ENCODE assay signal across 8 cellular contexts in the genomic region with DNA sequence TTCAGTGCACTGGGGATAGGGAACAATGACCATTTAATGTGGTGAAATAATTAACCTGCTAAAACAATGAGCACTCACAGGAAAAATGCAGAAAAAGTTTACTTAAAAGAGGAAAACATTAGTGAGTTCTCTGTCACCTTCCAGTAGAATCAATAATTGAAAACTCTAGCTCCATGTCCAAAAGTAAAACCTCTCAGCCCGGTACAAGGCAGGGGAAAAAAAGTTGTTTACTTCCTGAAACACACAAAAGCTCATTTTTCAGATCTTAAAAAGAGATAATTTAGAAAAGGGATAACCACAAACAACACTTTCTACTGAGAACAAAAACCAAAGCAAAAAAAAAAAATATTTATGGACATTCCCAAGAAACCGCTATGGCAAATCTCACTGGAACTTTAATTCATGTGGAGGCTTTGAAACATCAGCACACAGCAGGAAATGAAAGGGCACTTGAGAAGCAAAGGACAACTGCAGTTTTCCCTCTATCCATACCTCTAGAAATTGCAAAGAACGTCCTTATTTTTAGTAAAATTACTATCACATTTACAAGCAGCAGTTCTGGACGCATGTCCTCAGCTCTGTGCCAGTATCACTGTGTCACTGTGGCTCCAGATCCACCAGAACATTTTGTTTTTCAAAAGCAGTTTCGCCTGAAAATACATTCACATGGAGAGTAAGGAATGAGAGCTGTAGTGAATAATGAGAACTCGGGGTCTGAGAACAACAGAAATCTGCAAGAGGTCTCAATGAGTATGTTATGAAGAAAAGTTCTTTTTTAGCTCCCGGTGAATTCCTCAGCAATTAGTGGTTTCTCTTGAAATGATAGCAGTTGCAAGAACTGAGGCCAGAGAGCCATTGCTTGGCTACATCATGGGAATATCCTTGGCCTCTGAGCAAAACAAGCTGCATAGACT. TPM values are rescaled to one million over a fixed set of nuclear protein-coding genes. Genes with fewer than 3 reads are reported as not detected.
A peak's percentile ranks its signal among the peaks of the same experiment; 100 is the strongest.
DNase-seq lines count a peak whose midpoint lies in the region; ATAC-seq and TF ChIP-seq lines count a peak whose summit lies in the region.

No MANE protein-coding gene starts in this region.

- TF ChIP-seq POLR2A in adrenal gland (IDR thresholded peaks at IDR 0.05): no peak

- H3K9ac ChIP-seq in ES-I3 (ENCODE audit: low read depth, low read length): peak overlapping the region; percentile 35

- peak overlapping the region; percentile 24 for H3K27ac ChIP-seq in cardiac muscle cell
- peak overlapping the region in 2 of 5 donors; percentile 2 to 49 for H3K27ac ChIP-seq in adrenal gland

- intact Hi-C loops in adrenal gland (cut with DNase I): no loop called here

- no peaks in the 10 kb centered on the region for H3K27me3 ChIP-seq in cardiac muscle cell
- H3K27me3 ChIP-seq in adrenal gland: no peaks in the 10 kb centered on the region

- CTCF ChIA-PET in WTC11 (lab: Charles Lee): interaction anchor here (1.0 to 1.9 kb wide), 4 partner anchors 16 to 224 kb away, joined by 3 to 7 read pairs (median 4); a partner anchor contains a TSS

- H3K4me1 Mint-ChIP-seq in WTC11: peaks cover 40% of the 10 kb centered on the region
- H3K4me1 Mint-ChIP-seq in stimulated activated effector memory CD8-positive, alpha-beta T cell treated with anti-CD3 and anti-CD28 coated beads, Interleukin-12 subunit alpha, Interleukin-12 subunit beta, amount 100 ng/mL, for 72 hours: no peaks in the 10 kb centered on the region

- ATAC-seq in WTC11 (peak; percentile 58), HG02970 (IDR thresholded peaks at IDR 0.05; ENCODE audit: low FRiP score, unreplicated experiment) (no peak)
- no peak for ATAC-seq in stimulated activated effector memory CD8-positive, alpha-beta T cell treated with anti-CD3 and anti-CD28 coated beads, Interleukin-12 subunit alpha, Interleukin-12 subunit beta, amount 100 ng/mL, for 72 hours

- POLR2A ChIA-PET in WTC11 (lab: Charles Lee): interaction anchor here (0.7 kb wide), 1 partner anchor 37 kb away, joined by 3 read pairs; no protein-coding TSS in a partner anchor

- no peaks in the 10 kb centered on the region for H3K9me3 Mint-ChIP-seq in WTC11
- no peaks in the 10 kb centered on the region for H3K9me3 Mint-ChIP-seq in stimulated activated effector memory CD8-positive, alpha-beta T cell treated with anti-CD3 and anti-CD28 coated beads, Interleukin-12 subunit alpha, Interleukin-12 subunit beta, amount 100 ng/mL, for 72 hours

- TF ChIP-seq CTCF in WTC11 (IDR thresholded peaks at IDR 0.05) (no peak), cardiac muscle cell (IDR thresholded peaks at IDR 0.05; ENCODE audit: low read depth, low read length) (no peak), adrenal gland (IDR thresholded peaks at IDR 0.05) (no peak)

- H3K4me1 ChIP-seq in ES-I3 (ENCODE audit: insufficient read depth, low read length) (peaks cover 28% of the 10 kb centered on the region), cardiac muscle cell (ENCODE audit: low read depth) (peaks cover 12% of the 10 kb centered on the region), adrenal gland (replicated peaks in 1 of 2) (peaks cover 0 to 5% of the 10 kb centered on the region in 2 donors)

- no peaks in the 10 kb centered on the region for H3K27me3 Mint-ChIP-seq in WTC11 (ENCODE audit: low read depth)

- H3K4me3 ChIP-seq in cardiac muscle cell: no peak overlapping the region
- no peak overlapping the region for H3K4me3 ChIP-seq in adrenal gland

- peak overlapping the region; percentile 55 for H3K4me3 Mint-ChIP-seq in WTC11
- no peak overlapping the region for H3K4me3 Mint-ChIP-seq in stimulated activated effector memory CD8-positive, alpha-beta T cell treated with anti-CD3 and anti-CD28 coated beads, Interleukin-12 subunit alpha, Interleukin-12 subunit beta, amount 100 ng/mL, for 72 hours

- WGBS in adrenal gland, 4 donors: 37 to 48% (median 46%) methylated on average over 7 of the region's 7 CpGs

- H3K27ac Mint-ChIP-seq in WTC11: peak overlapping the region; percentile 100
- H3K27ac Mint-ChIP-seq in stimulated activated effector memory CD8-positive, alpha-beta T cell treated with anti-CD3 and anti-CD28 coated beads, Interleukin-12 subunit alpha, Interleukin-12 subunit beta, amount 100 ng/mL, for 72 hours: no peak overlapping the region

- H3K36me3 ChIP-seq in ES-I3 (ENCODE audit: insufficient read depth, low read length) (no peaks in the 10 kb centered on the region), cardiac muscle cell (no peaks in the 10 kb centered on the region), adrenal gland (replicated peaks in 1 of 2) (no peaks in the 10 kb centered on the region)

- H3K36me3 Mint-ChIP-seq in WTC11: no peaks in the 10 kb centered on the region
- H3K36me3 Mint-ChIP-seq in stimulated activated effector memory CD8-positive, alpha-beta T cell treated with anti-CD3 and anti-CD28 coated beads, Interleukin-12 subunit alpha, Interleukin-12 subunit beta, amount 100 ng/mL, for 72 hours: no peaks in the 10 kb centered on the region

- H3K9me3 ChIP-seq in ES-I3 (ENCODE audit: control insufficient read depth, insufficient read depth, low read length) (no peaks in the 10 kb centered on the region), cardiac muscle cell (ENCODE audit: low read depth) (no peaks in the 10 kb centered on the region), adrenal gland (replicated peaks in 1 of 3) (no peaks in the 10 kb centered on the region)

- DNase-seq in WTC11 (ENCODE audit: low spot score): no peak
- peak in 1 of 2 donors; percentile 74 for DNase-seq in cardiac muscle cell (ENCODE audit: low read depth in 1 of 2, low spot score in 1 of 2)
- peak; percentile 97 for DNase-seq in renal cortical epithelial cell (ENCODE audit: low read depth)
- no peak for DNase-seq in adrenal gland
- DNase-seq in NCI-H1105 (lab: John Stamatoyannopoulos, UW): no peak
- no peak for DNase-seq in stimulated activated effector memory CD8-positive, alpha-beta T cell treated with anti-CD3 and anti-CD28 coated beads, Interleukin-12 subunit alpha, Interleukin-12 subunit beta, amount 100 ng/mL, for 72 hours (ENCODE audit: low spot score in 2 of 2)

TF ChIP-seq in WTC11, 78 proteins besides CTCF, POLR2A, EP300 and RAD21:
- no peak for TF ChIP-seq ATF1 (CRISPR knock-in tag; IDR thresholded peaks at IDR 0.05)

RNA-seq across cellular contexts. Expression of a gene that starts 44.7 kb away (rescaled TPM):
- total RNA-seq in WTC11 (2021): 0.04 to 0.23 TPM (median 0.14 TPM) in 3 replicates
- 0.42 and 1.8 TPM in 2 replicates for total RNA-seq in cardiac muscle cell
- 0.55 and 0.75 TPM in 2 replicates for polyA plus RNA-seq in cardiac muscle cell
- 1.0 and 7.9 TPM in 2 replicates for total RNA-seq in renal cortical epithelial cell
- total RNA-seq in adrenal gland: 1 to 10 TPM in 6 of 8 donors, under 1 TPM in 2; 0.36 to 3.6 (median 1.8) TPM
- polyA plus RNA-seq in adrenal gland: 1 to 10 TPM; 1.1 to 1.4 (median 1.3) TPM

RNA-seq across cellular contexts. Expression of a gene that starts 58.1 kb away (rescaled TPM):
- total RNA-seq in WTC11 (2021): 11.2 to 11.8 TPM (median 11.7 TPM) in 3 replicates
- total RNA-seq in cardiac muscle cell: 3.4 and 12.9 TPM in 2 replicates
- polyA plus RNA-seq in cardiac muscle cell: 2.6 and 5.6 TPM in 2 replicates
- 21.5 and 32.8 TPM in 2 replicates for total RNA-seq in renal cortical epithelial cell
- total RNA-seq in adrenal gland: 10 to 100 TPM in 6 of 8 donors, 1 to 10 TPM in 2; 3.6 to 30.7 (median 15.9) TPM
- polyA plus RNA-seq in adrenal gland: 1 to 10 TPM; 4.7 to 7.1 (median 5.3) TPM
